ENCODE assay signal across 21 cellular contexts in genomic region chr1:57831624-57832023, GRCh38.
DNase-seq lines count a peak whose midpoint lies in the region; ATAC-seq and TF ChIP-seq lines count a peak whose summit lies in the region.
"Had no signal": no experiment of that assay in that cellular context is flagged by ENCODE, and none has a peak within 500 bp of the region (broad histone marks: within the 10 kb centered on the region; RNA-seq: fewer than 3 reads in every experiment).

No MANE protein-coding gene starts in this region.

- no peaks in the 10 kb centered on the region for H3K36me3 Mint-ChIP-seq in CD8-positive, alpha-beta memory T cell

- DNase-seq in GM23248 (peak; percentile 36), PC-3 (peak; percentile 53), choroid plexus epithelial cell (ENCODE audit: low read depth) (peak; percentile 33), left lung (no peak), NOMO-1 treated with DMSO at 0.1 percent for 48 hours (lab: John Stamatoyannopoulos, UW; ENCODE audit: unreplicated experiment) (no peak)
- no peak for DNase-seq in effector CD4-positive, alpha-beta T cell
- DNase-seq in CD8-positive, alpha-beta memory T cell = no peak
- DNase-seq: activated CD4-positive, CD25-positive, alpha-beta regulatory T cell; activated effector memory CD4-positive, alpha-beta T cell treated with Interleukin-2 at 50 U/mL for 16 hours; BE2C; body of pancreas; effector memory CD8-positive, alpha-beta T cell; H7; NCI-H446 treated with DMSO at 0.1 percent for 48 hours; OCI-M1; ovary; spleen; uterus had no signal

- H3F3A ChIP-seq in GM23248 (ENCODE audit: insufficient read depth) = no peaks in the 10 kb centered on the region
- H3F3A ChIP-seq in PC-3 (ENCODE audit: low read length, unreplicated experiment) = no peaks in the 10 kb centered on the region

- no peak overlapping the region for H3K27ac ChIP-seq in GM23248
- no peak overlapping the region for H3K27ac ChIP-seq in PC-3 (ENCODE audit: low read length)
- H3K27ac ChIP-seq in left lung = no peak overlapping the region
- no peak overlapping the region for H3K27ac ChIP-seq in CD8-positive, alpha-beta memory T cell (ENCODE audit: low read depth, low read length)
- H3K27ac ChIP-seq: body of pancreas, ovary, spleen, uterus had no signal

- H4K20me1 ChIP-seq in GM23248 (ENCODE audit: insufficient read depth) (no peaks in the 10 kb centered on the region), PC-3 (ENCODE audit: low read length) (no peaks in the 10 kb centered on the region)

- no peak for ATAC-seq in PC-3
- peak; percentile 63 for ATAC-seq in left lung
- ATAC-seq in GM21529 (IDR thresholded peaks at IDR 0.05; ENCODE audit: unreplicated experiment) = no peak
- ATAC-seq: body of pancreas; effector memory CD8-positive, alpha-beta T cell; K562 had no signal

- H2AFZ ChIP-seq in GM23248 (no peak overlapping the region), PC-3 (ENCODE audit: low read length) (no peak overlapping the region)

- TF ChIP-seq CTCF in PC-3 (conservative IDR thresholded peaks at IDR 0.05; ENCODE audit: low read depth, low read length) (no peak), choroid plexus epithelial cell (conservative IDR thresholded peaks at IDR 0.05; ENCODE audit: low read depth, low read length) (no peak), left lung (IDR thresholded peaks at IDR 0.05) (no peak)

- no TSS peak for BruUV-seq in PC-3 (replicated peaks; lab: Mats Ljungman, UMichigan)

- no peak overlapping the region for H3K4me3 ChIP-seq in GM23248
- no peak overlapping the region for H3K4me3 ChIP-seq in PC-3 (ENCODE audit: low read length)
- no peak overlapping the region for H3K4me3 ChIP-seq in choroid plexus epithelial cell (ENCODE audit: low read depth, low read length)
- H3K4me3 ChIP-seq in left lung = no peak overlapping the region
- H3K4me3 ChIP-seq in CD8-positive, alpha-beta memory T cell (ENCODE audit: low read length) = no peak overlapping the region
- H3K4me3 ChIP-seq: body of pancreas, K562, ovary, spleen, uterus had no signal

- intact Hi-C loops in PC-3 (cut with micrococcal nuclease) (no loop called here), left lung (cut with DNase I) (no loop called here)

- H3K4me1 ChIP-seq in GM23248 (ENCODE audit: insufficient read depth) (no peaks in the 10 kb centered on the region), PC-3 (ENCODE audit: insufficient read depth, low read length) (no peaks in the 10 kb centered on the region), left lung (no peaks in the 10 kb centered on the region)
- H3K4me1 ChIP-seq in CD8-positive, alpha-beta memory T cell (ENCODE audit: insufficient read depth, low read length) = no peaks in the 10 kb centered on the region
- H3K4me1 ChIP-seq: BE2C, body of pancreas, spleen, uterus had no signal

- H3K4me1 Mint-ChIP-seq in CD8-positive, alpha-beta memory T cell = no peaks in the 10 kb centered on the region

- no peaks in the 10 kb centered on the region for H3K36me3 ChIP-seq in GM23248 (ENCODE audit: low read depth)
- H3K36me3 ChIP-seq in PC-3 (ENCODE audit: low read depth, low read length) = no peaks in the 10 kb centered on the region
- H3K36me3 ChIP-seq in left lung = no peaks in the 10 kb centered on the region
- H3K36me3 ChIP-seq in CD8-positive, alpha-beta memory T cell (ENCODE audit: insufficient read depth, low read length) = no peaks in the 10 kb centered on the region
- H3K36me3 ChIP-seq: BE2C, ovary, spleen, uterus had no signal

- no peak overlapping the region for H3K4me3 Mint-ChIP-seq in CD8-positive, alpha-beta memory T cell
- H3K4me3 Mint-ChIP-seq: effector memory CD8-positive, alpha-beta T cell; stimulated activated naive CD8-positive, alpha-beta T cell treated with anti-CD3 and anti-CD28 coated beads, Interleukin-15, Interleukin-2, amounts not matched to agents 100 ng/mL and 50 ng/mL, for 24 hours had no signal

- H3K27me3 Mint-ChIP-seq in CD8-positive, alpha-beta memory T cell = peaks cover 0 to 3% of the 10 kb centered on the region in 2 donors
- H3K27me3 Mint-ChIP-seq: stimulated activated naive CD8-positive, alpha-beta T cell treated with anti-CD3 and anti-CD28 coated beads, Interleukin-15, Interleukin-2, amounts not matched to agents 100 ng/mL and 50 ng/mL, for 24 hours had no signal

- no peaks in the 10 kb centered on the region for H3K27me3 ChIP-seq in GM23248 (replicated peaks; ENCODE audit: insufficient read depth)
- H3K27me3 ChIP-seq in PC-3 (ENCODE audit: low read length) = no peaks in the 10 kb centered on the region
- no peaks in the 10 kb centered on the region for H3K27me3 ChIP-seq in left lung
- no peaks in the 10 kb centered on the region for H3K27me3 ChIP-seq in CD8-positive, alpha-beta memory T cell (ENCODE audit: insufficient read depth, low read length, poor library complexity, severe bottlenecking)
- H3K27me3 ChIP-seq: BE2C, body of pancreas, ovary, spleen, uterus had no signal

- no peak overlapping the region for H3K27ac Mint-ChIP-seq in CD8-positive, alpha-beta memory T cell
- H3K27ac Mint-ChIP-seq: effector memory CD8-positive, alpha-beta T cell; stimulated activated naive CD8-positive, alpha-beta T cell treated with anti-CD3 and anti-CD28 coated beads, Interleukin-15, Interleukin-2, amounts not matched to agents 100 ng/mL and 50 ng/mL, for 24 hours had no signal

- in situ Hi-C loops in GM23248 (cut with MboI) = no loop called here

- H3K9me2 ChIP-seq in GM23248 (ENCODE audit: insufficient read depth) (no peaks in the 10 kb centered on the region), PC-3 (replicated peaks; ENCODE audit: low read length) (no peaks in the 10 kb centered on the region)

- CTCF ChIA-PET in PC-3 (lab: Charles Lee) = no interaction called here
- CTCF ChIA-PET in CD8-positive, alpha-beta memory T cell (lab: Charles Lee) = no interaction called here

- 19 to 24% methylated on average over 1 of the region's 1 CpG for WGBS in GM23248 (ENCODE audit: low coverage in 1 of 2, low lambda C conversion rate in 2 of 2, missing lambda C conversion rate in 2 of 2), 2 experiments

- H3K9me3 ChIP-seq in GM23248 (ENCODE audit: low read depth) (no peaks in the 10 kb centered on the region), PC-3 (ENCODE audit: low read length) (no peaks in the 10 kb centered on the region), left lung (no peaks in the 10 kb centered on the region)
- no peaks in the 10 kb centered on the region for H3K9me3 ChIP-seq in CD8-positive, alpha-beta memory T cell (ENCODE audit: low read length)
- H3K9me3 ChIP-seq: BE2C, body of pancreas, ovary, uterus had no signal

- H3K9me3 Mint-ChIP-seq in CD8-positive, alpha-beta memory T cell = peaks cover 0 to 4% (median 0%) of the 10 kb centered on the region in 5 donors

- H3K79me2 ChIP-seq in GM23248 (ENCODE audit: insufficient read depth) (no peaks in the 10 kb centered on the region), PC-3 (ENCODE audit: low read length) (no peaks in the 10 kb centered on the region)

- POLR2A ChIA-PET in PC-3 (lab: Charles Lee; ENCODE audit: unreplicated experiment) = no interaction called here
- POLR2A ChIA-PET in CD8-positive, alpha-beta memory T cell (lab: Charles Lee) = no interaction called here

- no peak overlapping the region for H3K4me2 ChIP-seq in GM23248 (ENCODE audit: unreplicated experiment)
- no peak overlapping the region for H3K4me2 ChIP-seq in PC-3 (ENCODE audit: low read length)

- H3K9ac ChIP-seq in GM23248 (no peak overlapping the region), PC-3 (ENCODE audit: low read length) (no peak overlapping the region)

Comparison
In these comparisons a context has a peak if more than half of its experiments do, and no peak if none do; other contexts are left out.
1. DNase-seq: peak in GM23248 (single experiment), PC-3 (single experiment) and choroid plexus epithelial cell (single experiment); none in left lung (0 of 2), effector CD4-positive, alpha-beta T cell (single experiment), CD8-positive, alpha-beta memory T cell (0 of 5) and NOMO-1 treated with DMSO at 0.1 percent for 48 hours (single experiment).